In the genomic region with DNA sequence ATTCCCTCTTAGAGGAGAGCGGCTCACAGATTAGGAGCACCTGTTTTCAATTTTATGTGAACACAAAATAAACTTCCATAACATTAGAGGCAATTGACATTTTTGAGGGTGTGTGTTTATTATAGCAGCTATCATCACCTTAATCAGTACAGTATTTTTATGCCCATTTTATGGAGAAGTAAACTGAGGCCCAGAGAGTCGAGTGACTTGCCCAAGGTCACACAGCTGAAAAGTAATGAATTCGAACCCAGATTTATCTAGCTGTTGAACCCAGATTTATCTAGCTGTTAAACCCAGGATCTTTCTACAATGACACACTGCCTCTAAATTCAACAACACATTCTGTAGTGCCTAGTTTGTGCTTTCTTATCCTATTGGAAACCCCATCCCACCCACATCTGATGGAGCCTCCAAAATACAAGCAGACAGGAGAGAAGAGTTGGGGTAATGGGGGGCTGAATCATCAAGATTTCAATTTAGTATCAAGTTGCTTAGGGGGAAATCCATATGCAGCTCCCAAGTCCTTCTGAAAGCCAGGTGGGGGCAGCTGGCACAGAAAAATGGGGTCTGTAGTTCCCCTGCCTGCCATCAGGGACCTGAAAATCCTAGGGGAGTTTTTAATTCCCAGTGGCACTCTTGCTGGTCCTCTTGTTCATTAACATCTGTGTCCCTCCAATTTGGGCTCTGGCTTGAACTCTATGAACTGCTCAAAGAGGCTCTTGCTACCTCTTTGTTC, we compare ENCODE assay signal across 3 cellular contexts.
TF ChIP-seq lines count a peak whose summit lies in the region.

No MANE protein-coding gene starts in this region.

TF ChIP-seq in SK-N-SH, 30 proteins besides CTCF, POLR2A, EP300 and RAD21:
- TF ChIP-seq, protein P1, sequence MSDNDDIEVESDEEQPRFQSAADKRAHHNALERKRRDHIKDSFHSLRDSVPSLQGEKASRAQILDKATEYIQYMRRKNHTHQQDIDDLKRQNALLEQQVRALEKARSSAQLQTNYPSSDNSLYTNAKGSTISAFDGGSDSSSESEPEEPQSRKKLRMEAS (IDR thresholded peaks at IDR 0.05; ENCODE audit: low read depth): no peak
- TF ChIP-seq MXI1 (IDR thresholded peaks at IDR 0.05; ENCODE audit: low read depth, low read length) (no peak), TAF1 (IDR thresholded peaks at IDR 0.05; ENCODE audit: borderline replicate concordance, low read depth, low read length) (no peak), TCF12 (IDR thresholded peaks at IDR 0.05) (no peak), YY1 (IDR thresholded peaks at IDR 0.05; ENCODE audit: low read depth) (no peak), MEF2A (IDR thresholded peaks at IDR 0.05; ENCODE audit: borderline replicate concordance, low read depth) (no peak), FOXM1 (IDR thresholded peaks at IDR 0.05; ENCODE audit: low read depth) (no peak), FOSL2 (IDR thresholded peaks at IDR 0.05; ENCODE audit: borderline replicate concordance, low read depth) (no peak), ELF1 (IDR thresholded peaks at IDR 0.05) (no peak), CHD2 (IDR thresholded peaks at IDR 0.05; ENCODE audit: low read length, partially characterized antibody) (no peak), EZH2phosphoT487 (IDR thresholded peaks at IDR 0.05; ENCODE audit: borderline replicate concordance, low read depth) (no peak), POLR2AphosphoS5 (IDR thresholded peaks at IDR 0.05; ENCODE audit: low read depth, low read length) (no peak), GATA2 (CRISPR knock-in tag; IDR thresholded peaks at IDR 0.05) (no peak), NFIC (IDR thresholded peaks at IDR 0.05; ENCODE audit: borderline replicate concordance) (no peak), JUND (IDR thresholded peaks at IDR 0.05) (no peak), FOXJ3 (CRISPR knock-in tag; IDR thresholded peaks at IDR 0.05) (no peak), SIN3A (IDR thresholded peaks at IDR 0.05; ENCODE audit: borderline replicate concordance, low read depth, low read length) (no peak)
- TF ChIP-seq, protein P2, sequence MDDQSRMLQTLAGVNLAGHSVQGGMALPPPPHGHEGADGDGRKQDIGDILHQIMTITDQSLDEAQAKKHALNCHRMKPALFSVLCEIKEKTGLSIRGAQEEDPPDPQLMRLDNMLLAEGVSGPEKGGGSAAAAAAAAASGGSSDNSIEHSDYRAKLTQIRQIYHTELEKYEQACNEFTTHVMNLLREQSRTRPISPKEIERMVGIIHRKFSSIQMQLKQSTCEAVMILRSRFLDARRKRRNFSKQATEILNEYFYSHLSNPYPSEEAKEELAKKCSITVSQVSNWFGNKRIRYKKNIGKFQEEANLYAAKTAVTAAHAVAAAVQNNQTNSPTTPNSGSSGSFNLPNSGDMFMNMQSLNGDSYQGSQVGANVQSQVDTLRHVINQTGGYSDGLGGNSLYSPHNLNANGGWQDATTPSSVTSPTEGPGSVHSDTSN (IDR thresholded peaks at IDR 0.05): no peak
- TF ChIP-seq, protein P3, sequence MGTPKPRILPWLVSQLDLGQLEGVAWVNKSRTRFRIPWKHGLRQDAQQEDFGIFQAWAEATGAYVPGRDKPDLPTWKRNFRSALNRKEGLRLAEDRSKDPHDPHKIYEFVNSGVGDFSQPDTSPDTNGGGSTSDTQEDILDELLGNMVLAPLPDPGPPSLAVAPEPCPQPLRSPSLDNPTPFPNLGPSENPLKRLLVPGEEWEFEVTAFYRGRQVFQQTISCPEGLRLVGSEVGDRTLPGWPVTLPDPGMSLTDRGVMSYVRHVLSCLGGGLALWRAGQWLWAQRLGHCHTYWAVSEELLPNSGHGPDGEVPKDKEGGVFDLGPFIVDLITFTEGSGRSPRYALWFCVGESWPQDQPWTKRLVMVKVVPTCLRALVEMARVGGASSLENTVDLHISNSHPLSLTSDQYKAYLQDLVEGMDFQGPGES (IDR thresholded peaks at IDR 0.05; ENCODE audit: low read depth, low read length): no peak
- TF ChIP-seq, protein P4, sequence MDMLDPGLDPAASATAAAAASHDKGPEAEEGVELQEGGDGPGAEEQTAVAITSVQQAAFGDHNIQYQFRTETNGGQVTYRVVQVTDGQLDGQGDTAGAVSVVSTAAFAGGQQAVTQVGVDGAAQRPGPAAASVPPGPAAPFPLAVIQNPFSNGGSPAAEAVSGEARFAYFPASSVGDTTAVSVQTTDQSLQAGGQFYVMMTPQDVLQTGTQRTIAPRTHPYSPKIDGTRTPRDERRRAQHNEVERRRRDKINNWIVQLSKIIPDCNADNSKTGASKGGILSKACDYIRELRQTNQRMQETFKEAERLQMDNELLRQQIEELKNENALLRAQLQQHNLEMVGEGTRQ (IDR thresholded peaks at IDR 0.05; ENCODE audit: borderline replicate concordance, low read depth, low read length): no peak

TF ChIP-seq in SK-N-SH treated with all-trans-retinoic acid at 6 μM for 48 hours, 23 proteins besides CTCF, POLR2A, EP300 and RAD21 (continues in another document):
- TF ChIP-seq TCF4 (CRISPR knock-in tag; IDR thresholded peaks at IDR 0.05; ENCODE audit: borderline replicate concordance) (no peak), PPARA (CRISPR knock-in tag; IDR thresholded peaks at IDR 0.05; ENCODE audit: borderline replicate concordance) (no peak), TOX (CRISPR knock-in tag; IDR thresholded peaks at IDR 0.05; ENCODE audit: borderline replicate concordance) (no peak), ESRRG (CRISPR knock-in tag; IDR thresholded peaks at IDR 0.05) (no peak), ARNTL (CRISPR knock-in tag; IDR thresholded peaks at IDR 0.05; ENCODE audit: borderline replicate concordance, low read depth) (no peak), RARB (CRISPR knock-in tag; IDR thresholded peaks at IDR 0.05) (no peak), ZC3H10 (CRISPR knock-in tag; IDR thresholded peaks at IDR 0.05) (no peak), ZNF565 (CRISPR knock-in tag; conservative IDR thresholded peaks at IDR 0.05; ENCODE audit: low read depth) (no peak), BACH2 (CRISPR knock-in tag; IDR thresholded peaks at IDR 0.05; ENCODE audit: borderline replicate concordance) (no peak), SNAI2 (CRISPR knock-in tag; IDR thresholded peaks at IDR 0.05) (no peak), ZFP30 (CRISPR knock-in tag; IDR thresholded peaks at IDR 0.05) (no peak), CSDC2 (CRISPR knock-in tag; IDR thresholded peaks at IDR 0.05) (no peak)
- TF ChIP-seq, protein P5, sequence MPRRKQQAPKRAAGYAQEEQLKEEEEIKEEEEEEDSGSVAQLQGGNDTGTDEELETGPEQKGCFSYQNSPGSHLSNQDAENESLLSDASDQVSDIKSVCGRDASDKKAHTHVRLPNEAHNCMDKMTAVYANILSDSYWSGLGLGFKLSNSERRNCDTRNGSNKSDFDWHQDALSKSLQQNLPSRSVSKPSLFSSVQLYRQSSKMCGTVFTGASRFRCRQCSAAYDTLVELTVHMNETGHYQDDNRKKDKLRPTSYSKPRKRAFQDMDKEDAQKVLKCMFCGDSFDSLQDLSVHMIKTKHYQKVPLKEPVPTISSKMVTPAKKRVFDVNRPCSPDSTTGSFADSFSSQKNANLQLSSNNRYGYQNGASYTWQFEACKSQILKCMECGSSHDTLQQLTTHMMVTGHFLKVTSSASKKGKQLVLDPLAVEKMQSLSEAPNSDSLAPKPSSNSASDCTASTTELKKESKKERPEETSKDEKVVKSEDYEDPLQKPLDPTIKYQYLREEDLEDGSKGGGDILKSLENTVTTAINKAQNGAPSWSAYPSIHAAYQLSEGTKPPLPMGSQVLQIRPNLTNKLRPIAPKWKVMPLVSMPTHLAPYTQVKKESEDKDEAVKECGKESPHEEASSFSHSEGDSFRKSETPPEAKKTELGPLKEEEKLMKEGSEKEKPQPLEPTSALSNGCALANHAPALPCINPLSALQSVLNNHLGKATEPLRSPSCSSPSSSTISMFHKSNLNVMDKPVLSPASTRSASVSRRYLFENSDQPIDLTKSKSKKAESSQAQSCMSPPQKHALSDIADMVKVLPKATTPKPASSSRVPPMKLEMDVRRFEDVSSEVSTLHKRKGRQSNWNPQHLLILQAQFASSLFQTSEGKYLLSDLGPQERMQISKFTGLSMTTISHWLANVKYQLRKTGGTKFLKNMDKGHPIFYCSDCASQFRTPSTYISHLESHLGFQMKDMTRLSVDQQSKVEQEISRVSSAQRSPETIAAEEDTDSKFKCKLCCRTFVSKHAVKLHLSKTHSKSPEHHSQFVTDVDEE (CRISPR knock-in tag; IDR thresholded peaks at IDR 0.05): no peak
- TF ChIP-seq, protein P6, sequence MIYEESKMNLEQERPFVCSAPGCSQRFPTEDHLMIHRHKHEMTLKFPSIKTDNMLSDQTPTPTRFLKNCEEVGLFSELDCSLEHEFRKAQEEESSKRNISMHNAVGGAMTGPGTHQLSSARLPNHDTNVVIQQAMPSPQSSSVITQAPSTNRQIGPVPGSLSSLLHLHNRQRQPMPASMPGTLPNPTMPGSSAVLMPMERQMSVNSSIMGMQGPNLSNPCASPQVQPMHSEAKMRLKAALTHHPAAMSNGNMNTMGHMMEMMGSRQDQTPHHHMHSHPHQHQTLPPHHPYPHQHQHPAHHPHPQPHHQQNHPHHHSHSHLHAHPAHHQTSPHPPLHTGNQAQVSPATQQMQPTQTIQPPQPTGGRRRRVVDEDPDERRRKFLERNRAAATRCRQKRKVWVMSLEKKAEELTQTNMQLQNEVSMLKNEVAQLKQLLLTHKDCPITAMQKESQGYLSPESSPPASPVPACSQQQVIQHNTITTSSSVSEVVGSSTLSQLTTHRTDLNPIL (CRISPR knock-in tag; IDR thresholded peaks at IDR 0.05; ENCODE audit: low read depth): no peak
- TF ChIP-seq, protein P7, sequence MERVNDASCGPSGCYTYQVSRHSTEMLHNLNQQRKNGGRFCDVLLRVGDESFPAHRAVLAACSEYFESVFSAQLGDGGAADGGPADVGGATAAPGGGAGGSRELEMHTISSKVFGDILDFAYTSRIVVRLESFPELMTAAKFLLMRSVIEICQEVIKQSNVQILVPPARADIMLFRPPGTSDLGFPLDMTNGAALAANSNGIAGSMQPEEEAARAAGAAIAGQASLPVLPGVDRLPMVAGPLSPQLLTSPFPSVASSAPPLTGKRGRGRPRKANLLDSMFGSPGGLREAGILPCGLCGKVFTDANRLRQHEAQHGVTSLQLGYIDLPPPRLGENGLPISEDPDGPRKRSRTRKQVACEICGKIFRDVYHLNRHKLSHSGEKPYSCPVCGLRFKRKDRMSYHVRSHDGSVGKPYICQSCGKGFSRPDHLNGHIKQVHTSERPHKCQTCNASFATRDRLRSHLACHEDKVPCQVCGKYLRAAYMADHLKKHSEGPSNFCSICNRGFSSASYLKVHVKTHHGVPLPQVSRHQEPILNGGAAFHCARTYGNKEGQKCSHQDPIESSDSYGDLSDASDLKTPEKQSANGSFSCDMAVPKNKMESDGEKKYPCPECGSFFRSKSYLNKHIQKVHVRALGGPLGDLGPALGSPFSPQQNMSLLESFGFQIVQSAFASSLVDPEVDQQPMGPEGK (CRISPR knock-in tag; IDR thresholded peaks at IDR 0.05; ENCODE audit: borderline replicate concordance): no peak

TF ChIP-seq in H1, 55 proteins besides CTCF, POLR2A, EP300 and RAD21:
- no peak for TF ChIP-seq SIRT6 (IDR thresholded peaks at IDR 0.05; ENCODE audit: low read length)
- TF ChIP-seq HDAC2 (IDR thresholded peaks at IDR 0.05; ENCODE audit: borderline replicate concordance in 1 of 2, low read depth in 2 of 2, low read length in 2 of 2): peak in 1 of 2 experiments; percentile 47; a peak in 1 of 4 replicates
- TF ChIP-seq KDM1A (IDR thresholded peaks at IDR 0.05; ENCODE audit: borderline replicate concordance, low read length): peak; percentile 76
- no peak for TF ChIP-seq SP2 (IDR thresholded peaks at IDR 0.05; ENCODE audit: low read length)
TF ChIP-seq in H1: peak in this region for 2.
